ENCODE assay signal across 9 cellular contexts in the genomic region with DNA sequence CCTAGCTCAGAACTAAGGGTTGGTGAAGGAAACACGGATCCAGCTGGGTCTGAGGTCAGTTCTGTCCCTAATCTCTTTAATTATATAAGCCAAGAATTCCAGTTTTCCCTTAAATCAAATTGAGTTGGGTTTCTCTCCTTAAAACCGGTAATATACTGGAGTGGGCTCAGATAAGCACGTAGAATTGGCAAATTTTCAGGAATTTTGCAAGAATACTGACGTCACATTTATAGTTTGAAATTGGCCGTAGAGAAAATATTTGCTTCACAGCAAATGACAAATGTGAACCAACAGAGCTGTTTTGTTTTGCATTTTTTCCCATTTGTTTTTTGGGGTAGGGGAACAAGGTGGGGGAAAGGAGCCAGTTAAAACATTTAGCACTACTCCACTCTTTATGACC. TPM values are rescaled to one million over a fixed set of nuclear protein-coding genes. Genes with fewer than 3 reads are reported as not detected.
"Had no signal": no experiment of that assay in that cellular context is flagged by ENCODE, and none has a peak within 500 bp of the region (broad histone marks: within the 10 kb centered on the region; RNA-seq: fewer than 3 reads in every experiment).

No MANE protein-coding gene starts in this region.

- H3K4me2 ChIP-seq: GM23338 had no signal

- H3K4me3 ChIP-seq: GM23338 had no signal

- ATAC-seq: GM23338 had no signal

- H2AFZ ChIP-seq: GM23338 had no signal

- DNase-seq: H9, HCEC 1CT, KBM-7 had no signal

- FAIRE-seq: H1, H54, HTR-8/SVneo had no signal

RNA-seq across cellular contexts. Expression of a gene that starts 17.4 kb away (rescaled TPM):
- total RNA-seq: H1, HT-29 had no signal
- polyA plus RNA-seq: GM23338, H1, IgD-negative memory B cell had no signal
